Comparison of ENCODE assay signal across 15 cellular contexts in genomic region chr2:33304032-33304864, GRCh38.
DNase-seq lines count a peak whose midpoint lies in the region; ATAC-seq and TF ChIP-seq lines count a peak whose summit lies in the region.
"Had no signal": no experiment of that assay in that cellular context is flagged by ENCODE, and none has a peak within 500 bp of the region (broad histone marks: within the 10 kb centered on the region; RNA-seq: fewer than 3 reads in every experiment).

No MANE protein-coding gene starts in this region.

- TF ChIP-seq EP300 in suprapubic skin (IDR thresholded peaks at IDR 0.05) = no peak

- no peak for TF ChIP-seq POLR2A in suprapubic skin (IDR thresholded peaks at IDR 0.05)
- TF ChIP-seq POLR2A in vagina (IDR thresholded peaks at IDR 0.05) = no peak

- CTCF ChIA-PET in PC-3 (lab: Charles Lee) = no interaction called here

- intact Hi-C loops in Right ventricle myocardium superior (cut with DNase I) = no loop called here
- intact Hi-C loops in Right ventricle myocardium inferior (cut with DNase I) = no loop called here
- intact Hi-C loops in PC-3 (cut with micrococcal nuclease) = loop anchor here (5.0 kb wide), 1 partner anchor 68 kb away; no protein-coding TSS in a partner anchor
- intact Hi-C loops in aorta (cut with DNase I) = no loop called here
- intact Hi-C loops in vagina (cut with DNase I) = no loop called here

- H3K79me2 ChIP-seq in PC-3 (ENCODE audit: low read length) = no peaks in the 10 kb centered on the region
- H3K79me2 ChIP-seq in hepatocyte = no peaks in the 10 kb centered on the region

- H3K9ac ChIP-seq in PC-3 (ENCODE audit: low read length) = peak overlapping the region; percentile 47

- H4K20me1 ChIP-seq in PC-3 (ENCODE audit: low read length) (no peaks in the 10 kb centered on the region), hepatocyte (ENCODE audit: insufficient read depth, poor library complexity, severe bottlenecking) (no peaks in the 10 kb centered on the region)

- H3K9me2 ChIP-seq in PC-3 (replicated peaks; ENCODE audit: low read length) = no peaks in the 10 kb centered on the region
- no peaks in the 10 kb centered on the region for H3K9me2 ChIP-seq in hepatocyte (replicated peaks; ENCODE audit: insufficient read depth)

- peak; percentile 70 for ATAC-seq in Right ventricle myocardium superior (ENCODE audit: poor library complexity)
- ATAC-seq in Right ventricle myocardium inferior = no peak
- peak; percentile 97 for ATAC-seq in PC-3
- peak; percentile 25 for ATAC-seq in aorta (ENCODE audit: low FRiP score)

- POLR2A ChIA-PET in PC-3 (lab: Charles Lee; ENCODE audit: unreplicated experiment) = interaction anchor here (0.6 kb wide), 2 partner anchors 14 to 234 kb away, joined by 4 to 6 read pairs; no protein-coding TSS in a partner anchor

- TF ChIP-seq CTCF in PC-3 (conservative IDR thresholded peaks at IDR 0.05; ENCODE audit: low read depth, low read length) (no peak), hepatocyte (IDR thresholded peaks at IDR 0.05; ENCODE audit: poor library complexity) (no peak), suprapubic skin (IDR thresholded peaks at IDR 0.05) (no peak), vagina (IDR thresholded peaks at IDR 0.05) (no peak)

- H3K27ac ChIP-seq in PC-3 (ENCODE audit: low read length) (peak overlapping the region; percentile 85), hepatocyte (no peak overlapping the region), aorta (ENCODE audit: low read depth in 1 of 2, low read length in 2 of 2) (peak overlapping the region; percentile 18 to 78), suprapubic skin (no peak overlapping the region), vagina (no peak overlapping the region)

- no peaks in the 10 kb centered on the region for H3F3A ChIP-seq in PC-3 (ENCODE audit: low read length, unreplicated experiment)

- DNase-seq in Right ventricle myocardium superior (no peak), Right ventricle myocardium inferior (ENCODE audit: missing footprints) (no peak), PC-3 (peak; percentile 78), hepatocyte (ENCODE audit: low spot score) (peak; percentile 13), aorta (no peak), suprapubic skin (ENCODE audit: low spot score in 2 of 2) (no peak), DMS 273 (lab: John Stamatoyannopoulos, UW; ENCODE audit: unreplicated experiment) (no peak), vagina (ENCODE audit: extremely low spot score in 2 of 2) (no peak)
- DNase-seq: activated CD4-positive, alpha-beta T cell treated with anti-CD3 and anti-CD28 coated beads, Interleukin-2, amount 10 ng/mL, durations not matched to agents 7 days and 5 days; activated naive CD4-positive, alpha-beta T cell treated with anti-CD3 and anti-CD28 coated beads, Interleukin-2, amount 50 U/mL, for 16 hours; cortex of kidney; mammary epithelial cell; NCI-H187 treated with DMSO at 0.1 percent for 48 hours; NCI-H524; stimulated activated naive CD4-positive, alpha-beta T cell had no signal

- H3K9me3 ChIP-seq in PC-3 (ENCODE audit: low read length) (no peaks in the 10 kb centered on the region), hepatocyte (ENCODE audit: low read depth) (no peaks in the 10 kb centered on the region), aorta (ENCODE audit: control insufficient read depth, low read length) (no peaks in the 10 kb centered on the region), suprapubic skin (no peaks in the 10 kb centered on the region), vagina (no peaks in the 10 kb centered on the region)

- H2AFZ ChIP-seq in PC-3 (ENCODE audit: low read length) = no peak overlapping the region
- H2AFZ ChIP-seq in hepatocyte = no peak overlapping the region

- H3K27me3 ChIP-seq in PC-3 (ENCODE audit: low read length) (no peaks in the 10 kb centered on the region), hepatocyte (no peaks in the 10 kb centered on the region), aorta (ENCODE audit: control insufficient read depth in 1 of 2, insufficient read depth in 2 of 2, low read length in 1 of 2) (no peaks in the 10 kb centered on the region), suprapubic skin (no peaks in the 10 kb centered on the region), vagina (no peaks in the 10 kb centered on the region)

- 76% methylated on average over 10 of the region's 10 CpGs for WGBS in hepatocyte (ENCODE audit: low lambda C conversion rate, missing lambda C conversion rate)
- WGBS in aorta, 2 donors = 43 to 48% methylated on average over 10 of the region's 10 CpGs
- 81% methylated on average over 10 of the region's 10 CpGs for WGBS in suprapubic skin

- no peak overlapping the region for H3K4me3 ChIP-seq in PC-3 (ENCODE audit: low read length)
- no peak overlapping the region for H3K4me3 ChIP-seq in hepatocyte
- H3K4me3 ChIP-seq in aorta (ENCODE audit: low read length in 2 of 2) = no peak overlapping the region
- H3K4me3 ChIP-seq in suprapubic skin = no peak overlapping the region
- no peak overlapping the region for H3K4me3 ChIP-seq in vagina

- no TSS peak for BruUV-seq in PC-3 (replicated peaks; lab: Mats Ljungman, UMichigan)

- peak overlapping the region; percentile 39 for H3K4me2 ChIP-seq in PC-3 (ENCODE audit: low read length)
- no peak overlapping the region for H3K4me2 ChIP-seq in hepatocyte

- H3K36me3 ChIP-seq in PC-3 (ENCODE audit: low read depth, low read length) = no peaks in the 10 kb centered on the region
- no peaks in the 10 kb centered on the region for H3K36me3 ChIP-seq in hepatocyte (replicated peaks; ENCODE audit: insufficient read depth, low read depth)
- H3K36me3 ChIP-seq in aorta (ENCODE audit: control insufficient read depth in 1 of 2, insufficient read depth in 2 of 2, low read length in 1 of 2) = peaks cover 4 to 8% of the 10 kb centered on the region in 2 donors
- no peaks in the 10 kb centered on the region for H3K36me3 ChIP-seq in suprapubic skin
- no peaks in the 10 kb centered on the region for H3K36me3 ChIP-seq in vagina

- peaks cover 25% of the 10 kb centered on the region for H3K4me1 ChIP-seq in PC-3 (ENCODE audit: insufficient read depth, low read length)
- no peaks in the 10 kb centered on the region for H3K4me1 ChIP-seq in hepatocyte (ENCODE audit: insufficient read depth)
- H3K4me1 ChIP-seq in aorta (ENCODE audit: control insufficient read depth in 1 of 2, insufficient read depth in 2 of 2, low read length in 2 of 2) = peaks cover 3 to 4% of the 10 kb centered on the region in 2 donors
- no peaks in the 10 kb centered on the region for H3K4me1 ChIP-seq in suprapubic skin
- no peaks in the 10 kb centered on the region for H3K4me1 ChIP-seq in vagina

Comparison
In these comparisons a context has a peak if more than half of its experiments do, and no peak if none do; other contexts are left out.
1. DNase-seq: peak in PC-3 (single experiment) and hepatocyte (single experiment); none in Right ventricle myocardium superior (single experiment), Right ventricle myocardium inferior (single experiment), aorta (0 of 2), suprapubic skin (0 of 2), DMS 273 (single experiment) and vagina (0 of 2).
2. H3K27ac ChIP-seq: peak in PC-3 (single experiment) and aorta (2 of 2); none in hepatocyte (single experiment), suprapubic skin (single experiment) and vagina (single experiment).